Comparison of ENCODE assay signal across 25 cellular contexts in the genomic region with DNA sequence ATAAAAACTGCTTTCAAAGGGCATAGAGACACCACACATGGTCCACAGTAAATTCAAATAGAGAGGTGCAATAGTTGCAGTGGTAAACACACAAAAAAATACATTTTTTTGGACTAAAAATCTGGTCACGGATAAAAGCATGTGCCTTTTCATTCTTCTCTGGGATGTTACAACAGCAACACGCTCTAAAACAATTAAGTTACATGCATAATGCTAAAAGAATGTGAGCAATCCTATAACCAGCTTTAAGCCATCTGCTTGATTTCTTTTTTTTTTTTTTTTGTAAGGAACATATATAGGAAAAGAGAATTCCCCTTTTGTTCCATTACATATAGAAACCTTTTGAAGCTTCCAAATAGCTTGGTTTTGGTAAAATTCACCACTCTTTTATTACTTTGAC. TPM values are rescaled to one million over a fixed set of nuclear protein-coding genes. Genes with fewer than 3 reads are reported as not detected.
DNase-seq lines count a peak whose midpoint lies in the region; ATAC-seq and TF ChIP-seq lines count a peak whose summit lies in the region.
"Had no signal": no experiment of that assay in that cellular context is flagged by ENCODE, and none has a peak within 500 bp of the region (broad histone marks: within the 10 kb centered on the region; RNA-seq: fewer than 3 reads in every experiment).

No MANE protein-coding gene starts in this region.

- no peaks in the 10 kb centered on the region for H3K27me3 Mint-ChIP-seq in activated T-cell treated with anti-CD3 and anti-CD28 coated beads, Interleukin-2, amount 50 U/mL, for 4 hours (ENCODE audit: low read depth)
- no peaks in the 10 kb centered on the region for H3K27me3 Mint-ChIP-seq in activated T-cell treated with anti-CD3 and anti-CD28 coated beads, Interleukin-2, amount 50 U/mL, for 72 hours (ENCODE audit: low read depth)
- H3K27me3 Mint-ChIP-seq: activated CD4-positive, alpha-beta T cell treated with anti-CD3 and anti-CD28 coated beads, Interleukin-2, amount 10 ng/mL, durations not matched to agents 7 days and 5 days; dendritic cell treated with granulocyte-macrophage colony-stimulating factor and Interleukin-4, amounts not matched to agents 40 ng/mL and 50 ng/mL, for 4 days; T-helper 17 cell had no signal

- no peak overlapping the region for H3K4me3 Mint-ChIP-seq in activated T-cell treated with anti-CD3 and anti-CD28 coated beads, Interleukin-2, amount 50 U/mL, for 4 hours
- no peak overlapping the region for H3K4me3 Mint-ChIP-seq in activated T-cell treated with anti-CD3 and anti-CD28 coated beads, Interleukin-2, amount 50 U/mL, for 72 hours
- H3K4me3 Mint-ChIP-seq: activated CD4-positive, alpha-beta T cell treated with anti-CD3 and anti-CD28 coated beads, Interleukin-2, amount 10 ng/mL, durations not matched to agents 7 days and 5 days; activated naive CD8-positive, alpha-beta T cell treated with anti-CD3 and anti-CD28 coated beads, Interleukin-2, amount 10 ng/mL, durations not matched to agents 7 days and 5 days; CD8-positive, alpha-beta memory T cell; dendritic cell treated with granulocyte-macrophage colony-stimulating factor and Interleukin-4, amounts not matched to agents 40 ng/mL and 50 ng/mL, for 4 days; neural crest cell; T-helper 17 cell had no signal

- no peaks in the 10 kb centered on the region for H3K9me2 ChIP-seq in GM23248 (ENCODE audit: insufficient read depth)

- H3K9ac ChIP-seq in GM23248: peak overlapping the region; percentile 61

- H3K4me3 ChIP-seq in GM23248: peak overlapping the region; percentile 29
- H3K4me3 ChIP-seq: psoas muscle, stomach, transverse colon had no signal

- in situ Hi-C loops in GM23248 (cut with MboI): no loop called here

- H3K9me3 ChIP-seq in GM23248 (ENCODE audit: low read depth): no peaks in the 10 kb centered on the region
- H3K9me3 ChIP-seq: psoas muscle, stomach, transverse colon had no signal

- no peaks in the 10 kb centered on the region for H3K4me1 Mint-ChIP-seq in activated T-cell treated with anti-CD3 and anti-CD28 coated beads, Interleukin-2, amount 50 U/mL, for 4 hours (ENCODE audit: low read depth)
- H3K4me1 Mint-ChIP-seq in activated T-cell treated with anti-CD3 and anti-CD28 coated beads, Interleukin-2, amount 50 U/mL, for 72 hours (ENCODE audit: low read depth): no peaks in the 10 kb centered on the region
- H3K4me1 Mint-ChIP-seq: activated CD4-positive, alpha-beta T cell treated with anti-CD3 and anti-CD28 coated beads, Interleukin-2, amount 10 ng/mL, durations not matched to agents 7 days and 5 days; activated naive CD8-positive, alpha-beta T cell treated with anti-CD3 and anti-CD28 coated beads, Interleukin-2, amount 10 ng/mL, durations not matched to agents 7 days and 5 days; CD8-positive, alpha-beta memory T cell; T-helper 17 cell had no signal

- peak overlapping the region; percentile 51 for H3K4me2 ChIP-seq in GM23248 (ENCODE audit: unreplicated experiment)

- DNase-seq in GM23248: peak; percentile 77
- DNase-seq in fibroblast of peridontal ligament (ENCODE audit: extremely low read depth): peak; percentile 79
- DNase-seq in renal cortical epithelial cell (ENCODE audit: low read depth): peak; percentile 54
- DNase-seq in activated T-cell treated with anti-CD3 and anti-CD28 coated beads, Interleukin-2, amount 50 U/mL, for 4 hours: no peak
- no peak for DNase-seq in NCI-H345 (lab: John Stamatoyannopoulos, UW)
- no peak for DNase-seq in sciatic nerve (ENCODE audit: low spot score)
- no peak for DNase-seq in activated T-cell treated with anti-CD3 and anti-CD28 coated beads, Interleukin-2, amount 50 U/mL, for 72 hours
- DNase-seq: activated CD4-positive, alpha-beta T cell treated with anti-CD3 and anti-CD28 coated beads, Interleukin-2, amount 10 ng/mL, durations not matched to agents 7 days and 5 days; activated CD8-positive, alpha-beta memory T cell treated with anti-CD3 and anti-CD28 coated beads, Interleukin-2, amount 50 U/mL, for 4 hours; activated naive CD8-positive, alpha-beta T cell treated with anti-CD3 and anti-CD28 coated beads, Interleukin-2, amount 10 ng/mL, durations not matched to agents 7 days and 5 days; brain microvascular endothelial cell; CD8-positive, alpha-beta memory T cell; hypothalamus; islet precursor cell; Kasumi-1; NCI-H1092 treated with DMSO at 0.1 percent for 48 hours; NCI-H2029 treated with DMSO at 0.1 percent for 48 hours; NCI-H446 treated with DMSO at 0.1 percent for 48 hours; psoas muscle; stomach; T-helper 17 cell; transverse colon had no signal

- H3K27ac ChIP-seq in GM23248: peak overlapping the region; percentile 76
- H3K27ac ChIP-seq: brain microvascular endothelial cell, psoas muscle, stomach, transverse colon had no signal

- ATAC-seq in SK-N-SH treated with all-trans-retinoic acid at 6 μM for 48 hours (peak; percentile 80), sciatic nerve (no peak)
- ATAC-seq in activated T-cell treated with anti-CD3 and anti-CD28 coated beads, Interleukin-2, amount 50 U/mL, for 4 hours: no peak
- ATAC-seq in activated T-cell treated with anti-CD3 and anti-CD28 coated beads, Interleukin-2, amount 50 U/mL, for 72 hours (replicated peaks in 1 of 2): no peak
- ATAC-seq: psoas muscle, T-helper 17 cell had no signal

- H3F3A ChIP-seq in GM23248 (ENCODE audit: insufficient read depth): peaks cover 60% of the 10 kb centered on the region

- intact Hi-C loops in sciatic nerve (cut with DNase I): no loop called here

- H4K20me1 ChIP-seq in GM23248 (ENCODE audit: insufficient read depth): no peaks in the 10 kb centered on the region

- H3K9me3 Mint-ChIP-seq in activated T-cell treated with anti-CD3 and anti-CD28 coated beads, Interleukin-2, amount 50 U/mL, for 4 hours: no peaks in the 10 kb centered on the region
- no peaks in the 10 kb centered on the region for H3K9me3 Mint-ChIP-seq in activated T-cell treated with anti-CD3 and anti-CD28 coated beads, Interleukin-2, amount 50 U/mL, for 72 hours
- H3K9me3 Mint-ChIP-seq: activated naive CD8-positive, alpha-beta T cell treated with anti-CD3 and anti-CD28 coated beads, Interleukin-2, amount 10 ng/mL, durations not matched to agents 7 days and 5 days; dendritic cell treated with granulocyte-macrophage colony-stimulating factor and Interleukin-4, amounts not matched to agents 40 ng/mL and 50 ng/mL, for 4 days; neural crest cell had no signal

- peaks cover 35% of the 10 kb centered on the region for H3K36me3 ChIP-seq in GM23248 (ENCODE audit: low read depth)
- H3K36me3 ChIP-seq: transverse colon had no signal

- peaks cover 35% of the 10 kb centered on the region for H3K79me2 ChIP-seq in GM23248 (ENCODE audit: insufficient read depth)

- H3K27me3 ChIP-seq in GM23248 (replicated peaks; ENCODE audit: insufficient read depth): no peaks in the 10 kb centered on the region
- H3K27me3 ChIP-seq: brain microvascular endothelial cell, stomach, transverse colon had no signal

- WGBS in GM23248 (ENCODE audit: low coverage in 1 of 2, low lambda C conversion rate in 2 of 2, missing lambda C conversion rate in 2 of 2), 2 experiments: 0% methylated on average over 2 of the region's 2 CpGs

- no peaks in the 10 kb centered on the region for H3K36me3 Mint-ChIP-seq in activated T-cell treated with anti-CD3 and anti-CD28 coated beads, Interleukin-2, amount 50 U/mL, for 4 hours (ENCODE audit: insufficient read depth)
- no peaks in the 10 kb centered on the region for H3K36me3 Mint-ChIP-seq in activated T-cell treated with anti-CD3 and anti-CD28 coated beads, Interleukin-2, amount 50 U/mL, for 72 hours (ENCODE audit: insufficient read depth in 2 of 2)
- H3K36me3 Mint-ChIP-seq: activated naive CD8-positive, alpha-beta T cell treated with anti-CD3 and anti-CD28 coated beads, Interleukin-2, amount 10 ng/mL, durations not matched to agents 7 days and 5 days; CD8-positive, alpha-beta memory T cell had no signal

- no peak overlapping the region for H2AFZ ChIP-seq in GM23248

- H3K4me1 ChIP-seq in GM23248 (ENCODE audit: insufficient read depth): peaks cover 40% of the 10 kb centered on the region
- H3K4me1 ChIP-seq: psoas muscle, transverse colon had no signal

- H3K27ac Mint-ChIP-seq in activated T-cell treated with anti-CD3 and anti-CD28 coated beads, Interleukin-2, amount 50 U/mL, for 72 hours: no peak overlapping the region
- H3K27ac Mint-ChIP-seq: activated CD4-positive, alpha-beta T cell treated with anti-CD3 and anti-CD28 coated beads, Interleukin-2, amount 10 ng/mL, durations not matched to agents 7 days and 5 days; activated naive CD8-positive, alpha-beta T cell treated with anti-CD3 and anti-CD28 coated beads, Interleukin-2, amount 10 ng/mL, durations not matched to agents 7 days and 5 days; CD8-positive, alpha-beta memory T cell; dendritic cell treated with granulocyte-macrophage colony-stimulating factor and Interleukin-4, amounts not matched to agents 40 ng/mL and 50 ng/mL, for 4 days; T-helper 17 cell had no signal

TF ChIP-seq in SK-N-SH treated with all-trans-retinoic acid at 6 μM for 48 hours, 23 proteins besides CTCF, POLR2A, EP300 and RAD21:
- TF ChIP-seq ISL1 (CRISPR knock-in tag; IDR thresholded peaks at IDR 0.05) (peak; percentile 64), OSR1 (CRISPR knock-in tag; IDR thresholded peaks at IDR 0.05) (no peak), ZC3H10 (CRISPR knock-in tag; IDR thresholded peaks at IDR 0.05) (0 out of 2 replicates have a peak, but pooled peaks have one; percentile 53), PPARA (CRISPR knock-in tag; IDR thresholded peaks at IDR 0.05; ENCODE audit: borderline replicate concordance) (no peak), GLIS3 (CRISPR knock-in tag; IDR thresholded peaks at IDR 0.05) (no peak), ZFP30 (CRISPR knock-in tag; IDR thresholded peaks at IDR 0.05) (no peak), ESRRG (CRISPR knock-in tag; IDR thresholded peaks at IDR 0.05) (no peak)
- TF ChIP-seq, protein P1, sequence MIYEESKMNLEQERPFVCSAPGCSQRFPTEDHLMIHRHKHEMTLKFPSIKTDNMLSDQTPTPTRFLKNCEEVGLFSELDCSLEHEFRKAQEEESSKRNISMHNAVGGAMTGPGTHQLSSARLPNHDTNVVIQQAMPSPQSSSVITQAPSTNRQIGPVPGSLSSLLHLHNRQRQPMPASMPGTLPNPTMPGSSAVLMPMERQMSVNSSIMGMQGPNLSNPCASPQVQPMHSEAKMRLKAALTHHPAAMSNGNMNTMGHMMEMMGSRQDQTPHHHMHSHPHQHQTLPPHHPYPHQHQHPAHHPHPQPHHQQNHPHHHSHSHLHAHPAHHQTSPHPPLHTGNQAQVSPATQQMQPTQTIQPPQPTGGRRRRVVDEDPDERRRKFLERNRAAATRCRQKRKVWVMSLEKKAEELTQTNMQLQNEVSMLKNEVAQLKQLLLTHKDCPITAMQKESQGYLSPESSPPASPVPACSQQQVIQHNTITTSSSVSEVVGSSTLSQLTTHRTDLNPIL (CRISPR knock-in tag; IDR thresholded peaks at IDR 0.05; ENCODE audit: low read depth): no peak

RNA-seq across cellular contexts. Expression of gene WNT5A, which starts 20.0 kb away (rescaled TPM):
- 281 and 298 TPM in 2 replicates for total RNA-seq in GM23248 (2014; rRNA removed; shearing (Covaris generic))
- 74.0 and 76.1 TPM in 2 replicates for polyA plus RNA-seq in GM23248 (2016; fragmentation: Nextera tagmentation; extraction: Ambion mirVana)
- 20.5 and 32.2 TPM in 2 replicates for total RNA-seq in renal cortical epithelial cell
- total RNA-seq in activated T-cell treated with anti-CD3 and anti-CD28 coated beads, Interleukin-2, amount 50 U/mL, for 4 hours: under 1 TPM in 2 of 3 donors, not detected in 1; 0.28 to 0.41 TPM
- total RNA-seq in sciatic nerve: 4.7 TPM
- total RNA-seq in activated T-cell treated with anti-CD3 and anti-CD28 coated beads, Interleukin-2, amount 50 U/mL, for 72 hours: 1 to 10 TPM in 1 of 2 donors, under 1 TPM in 1; 0.51 to 1.8 TPM
- total RNA-seq: activated CD4-positive, alpha-beta T cell treated with anti-CD3 and anti-CD28 coated beads, Interleukin-2, amount 10 ng/mL, durations not matched to agents 7 days and 5 days; activated naive CD8-positive, alpha-beta T cell treated with anti-CD3 and anti-CD28 coated beads, Interleukin-2, amount 10 ng/mL, durations not matched to agents 7 days and 5 days; CD8-positive, alpha-beta memory T cell; T-helper 17 cell had no signal
- polyA plus RNA-seq: CD8-positive, alpha-beta memory T cell had no signal

Comparison
In these comparisons a context has a peak if more than half of its experiments do, and no peak if none do; other contexts are left out.
1. DNase-seq: peak in GM23248 (single experiment), fibroblast of peridontal ligament (single experiment) and renal cortical epithelial cell (single experiment); none in activated T-cell treated with anti-CD3 and anti-CD28 coated beads, Interleukin-2, amount 50 U/mL, for 4 hours (single experiment), NCI-H345 (single experiment), sciatic nerve (single experiment) and activated T-cell treated with anti-CD3 and anti-CD28 coated beads, Interleukin-2, amount 50 U/mL, for 72 hours (0 of 2).